In genomic region chr12:11773889-11774677, GRCh38 we compare ENCODE assay signal across 8 cellular contexts.
DNase-seq lines count a peak whose midpoint lies in the region; FAIRE-seq and TF ChIP-seq lines count a peak whose summit lies in the region.
"Had no signal": no experiment of that assay in that cellular context is flagged by ENCODE, and none has a peak within 500 bp of the region (broad histone marks: within the 10 kb centered on the region; RNA-seq: fewer than 3 reads in every experiment).

No MANE protein-coding gene starts in this region.

- H4K20me1 ChIP-seq in Karpas-422 (ENCODE audit: insufficient read depth, low read depth, low read length): no peaks in the 10 kb centered on the region

- H3K9me3 ChIP-seq in Karpas-422 (ENCODE audit: low read length): no peaks in the 10 kb centered on the region
- H3K9me3 ChIP-seq: vagina had no signal

- TF ChIP-seq POLR2A in GM12891 (IDR thresholded peaks at IDR 0.05; ENCODE audit: low read depth, low read length) (no peak), NB4 (IDR thresholded peaks at IDR 0.05; ENCODE audit: extremely low read depth, insufficient read length) (peak; percentile 69)

- FAIRE-seq in GM12891 (lab: Jason Lieb, UNC): peak; percentile 88

- H3K4me3 ChIP-seq in NB4 (ENCODE audit: low read depth, low read length) (peak overlapping the region; percentile 40), coronary artery (peak overlapping the region; percentile 3), Karpas-422 (ENCODE audit: low read length) (no peak overlapping the region)
- H3K4me3 ChIP-seq: vagina had no signal

- no peak for DNase-seq in GM12891 (ENCODE audit: insufficient read length, low spot score)
- peak; percentile 98 for DNase-seq in NB4 (ENCODE audit: low read depth)
- no peak for DNase-seq in coronary artery (ENCODE audit: low spot score)
- DNase-seq in pons (ENCODE audit: low spot score): peak; percentile 56
- DNase-seq in NCI-H146 treated with DMSO at 0.1 percent for 48 hours (lab: John Stamatoyannopoulos, UW; ENCODE audit: unreplicated experiment): no peak
- no peak for DNase-seq in superior temporal gyrus (ENCODE audit: extremely low spot score)
- DNase-seq in Karpas-422: no peak

- H3K27ac ChIP-seq in coronary artery: peak overlapping the region; percentile 58 to 75
- H3K27ac ChIP-seq in Karpas-422 (ENCODE audit: low read length): no peak overlapping the region
- H3K27ac ChIP-seq: vagina had no signal

- no peaks in the 10 kb centered on the region for H3K4me1 ChIP-seq in Karpas-422 (ENCODE audit: low read length)

- no peaks in the 10 kb centered on the region for H3K27me3 ChIP-seq in Karpas-422 (ENCODE audit: low read length)
- H3K27me3 ChIP-seq: vagina had no signal

- no peak overlapping the region for H3K9ac ChIP-seq in Karpas-422 (ENCODE audit: low read length)

- TF ChIP-seq CTCF in NB4 (IDR thresholded peaks at IDR 0.05; ENCODE audit: low read depth, low read length) (no peak), coronary artery (IDR thresholded peaks at IDR 0.05) (no peak)

- H3K4me2 ChIP-seq in Karpas-422 (ENCODE audit: low read depth, low read length, poor library complexity, severe bottlenecking): no peak overlapping the region

- H3K79me2 ChIP-seq in Karpas-422 (ENCODE audit: low read length): no peaks in the 10 kb centered on the region

- no peak overlapping the region for H2AFZ ChIP-seq in Karpas-422 (ENCODE audit: low read length)

- H3K36me3 ChIP-seq in Karpas-422 (ENCODE audit: insufficient read depth, low read length): no peaks in the 10 kb centered on the region
- H3K36me3 ChIP-seq: vagina had no signal

- no peaks in the 10 kb centered on the region for H3K9me2 ChIP-seq in Karpas-422 (replicated peaks; ENCODE audit: insufficient read depth, low read length)

TF ChIP-seq in GM12891, 5 proteins besides CTCF, POLR2A, EP300 and RAD21:
- TF ChIP-seq TAF1 (IDR thresholded peaks at IDR 0.05; ENCODE audit: low read depth, low read length) (no peak), POU2F2 (IDR thresholded peaks at IDR 0.05; ENCODE audit: low read depth, low read length) (no peak), PAX5 (IDR thresholded peaks at IDR 0.05; ENCODE audit: insufficient read depth, low read length, severe bottlenecking) (no peak), SPI1 (IDR thresholded peaks at IDR 0.05; ENCODE audit: low read depth, low read length) (no peak), POLR2AphosphoS5 (IDR thresholded peaks at IDR 0.05; ENCODE audit: low read depth, low read length) (no peak)

Comparison
In these comparisons a context has a peak if more than half of its experiments do, and no peak if none do; other contexts are left out.
1. DNase-seq: peak in NB4 (single experiment) and pons (single experiment); none in GM12891 (single experiment), coronary artery (single experiment), NCI-H146 treated with DMSO at 0.1 percent for 48 hours (single experiment), superior temporal gyrus (single experiment) and Karpas-422 (single experiment).